8 cellular contexts compared by ENCODE assay signal in the genomic region with DNA sequence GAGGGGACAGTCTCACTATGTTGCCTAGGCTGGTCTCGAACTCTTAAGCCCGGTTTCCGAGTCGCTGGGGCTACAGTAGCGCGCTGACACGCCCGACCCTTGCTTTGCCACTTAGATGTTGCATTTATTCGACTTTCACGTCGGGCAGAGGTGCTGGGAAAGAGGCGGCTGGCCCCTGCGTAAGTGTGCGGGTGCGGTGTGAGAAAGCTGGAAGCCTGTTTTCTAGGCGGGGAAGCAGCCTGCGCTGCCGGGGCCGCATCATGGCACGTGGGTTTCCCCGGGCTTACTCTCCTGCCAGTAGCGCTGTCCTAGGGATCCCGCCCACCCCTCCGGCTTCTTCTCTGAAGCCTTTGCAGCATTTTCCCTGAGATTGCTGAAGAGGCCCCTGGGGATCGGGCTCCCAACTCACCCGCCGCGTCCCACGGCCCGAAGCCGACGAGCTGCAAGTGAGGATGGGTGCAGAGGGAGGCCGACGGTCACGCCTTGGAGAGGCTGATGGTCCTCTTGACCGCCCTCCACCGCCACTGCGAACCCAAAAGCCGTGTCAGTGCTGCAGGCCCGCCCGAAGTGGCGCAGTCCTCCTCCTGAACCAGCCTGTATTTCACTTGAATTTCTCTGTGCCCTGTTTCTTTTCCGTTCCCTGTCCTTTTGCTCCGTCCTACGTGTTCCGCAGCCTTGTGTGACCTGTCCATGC. TPM values are rescaled to one million over a fixed set of nuclear protein-coding genes. Genes with fewer than 3 reads are reported as not detected.
DNase-seq lines count a peak whose midpoint lies in the region; ATAC-seq and TF ChIP-seq lines count a peak whose summit lies in the region.

No MANE protein-coding gene starts in this region.

- CTCF ChIA-PET in HCT116 (lab: Charles Lee) = no interaction called here

- no peak for TF ChIP-seq RAD21 in HCT116 (IDR thresholded peaks at IDR 0.05; ENCODE audit: low read depth)

- H3K27me3 ChIP-seq in BLaER1 treated with 17β-estradiol and CSF1 and Interleukin-3, amounts not matched to agents 10 nM and 100 nM = peaks cover 6 to 37% (median 22%) of the 10 kb centered on the region in 11 experiments; a peak in 20 of 22 replicates
- H3K27me3 ChIP-seq in HCT116 (ENCODE audit: insufficient read depth, low read length) = no peaks in the 10 kb centered on the region

- H3K27ac ChIP-seq in BLaER1 treated with 17β-estradiol and CSF1 and Interleukin-3, amounts not matched to agents 10 nM and 100 nM = peak overlapping the region in 1 of 11 experiments; percentile 2; a peak in 1 of 22 replicates
- peak overlapping the region; percentile 19; the same call in 1 of the 2 replicates for H3K27ac ChIP-seq in HCT116 (ENCODE audit: low read depth, low read length)

- H3K9ac ChIP-seq in BLaER1 treated with 17β-estradiol and CSF1 and Interleukin-3, amounts not matched to agents 10 nM and 100 nM = peak overlapping the region; percentile 47 to 76 (median 58); a peak in 20 of 22 replicates
- H3K9ac ChIP-seq in HCT116 (ENCODE audit: low read length) = no peak overlapping the region

- peaks cover 0 to 9% (median 0%) of the 10 kb centered on the region in 11 experiments; a peak in 4 of 22 replicates for H4K20me1 ChIP-seq in BLaER1 treated with 17β-estradiol and CSF1 and Interleukin-3, amounts not matched to agents 10 nM and 100 nM
- H4K20me1 ChIP-seq in HCT116 (ENCODE audit: insufficient read depth) = no peaks in the 10 kb centered on the region

- TF ChIP-seq CTCF in HCT116 (IDR thresholded peaks at IDR 0.05 in 2 of 3, conservative IDR thresholded peaks at IDR 0.05 in 1 of 3; ENCODE audit: borderline replicate concordance in 1 of 3, insufficient read depth in 1 of 3, low read depth in 2 of 3, low read length in 2 of 3) (no peak), cardiac fibroblast (IDR thresholded peaks at IDR 0.05; ENCODE audit: low read depth, low read length) (no peak)

- no peaks in the 10 kb centered on the region for H3K9me3 ChIP-seq in BLaER1 treated with 17β-estradiol and CSF1 and Interleukin-3, amounts not matched to agents 10 nM and 100 nM (replicated peaks in 1 of 11)
- H3K9me3 ChIP-seq in HCT116 (ENCODE audit: control insufficient read depth in 1 of 2, insufficient read depth in 1 of 2, low read depth in 1 of 2, low read length in 2 of 2) = no peaks in the 10 kb centered on the region

- DNase-seq in HCT116 (ENCODE audit: low read depth, low spot score) (no peak), SK-N-DZ (ENCODE audit: low spot score) (peak; percentile 78), cardiac fibroblast (ENCODE audit: low read depth in 2 of 2) (peak; percentile 56 to 62), left lobe of liver (ENCODE audit: low spot score) (no peak), DMS53 treated with DMSO at 0.1 percent for 48 hours (lab: John Stamatoyannopoulos, UW; ENCODE audit: unreplicated experiment) (no peak)
- DNase-seq in stimulated activated CD8-positive, alpha-beta memory T cell treated with anti-CD3 and anti-CD28 coated beads, Interleukin-12 subunit alpha, Interleukin-12 subunit beta, amount 100 ng/mL, for 4 hours (ENCODE audit: low read depth) = peak; percentile 44

- POLR2A ChIA-PET in HCT116 (lab: Charles Lee) = no interaction called here

- BruUV-seq in HCT116 (replicated peaks; lab: Mats Ljungman, UMichigan) = no TSS peak

- H3K4me2 ChIP-seq in BLaER1 treated with 17β-estradiol and CSF1 and Interleukin-3, amounts not matched to agents 10 nM and 100 nM = peak overlapping the region; percentile 80 to 98 (median 93)
- peak overlapping the region; percentile 70; the same call in 1 of the 2 replicates for H3K4me2 ChIP-seq in HCT116 (ENCODE audit: low read length)

- no peaks in the 10 kb centered on the region for H3K36me3 ChIP-seq in BLaER1 treated with 17β-estradiol and CSF1 and Interleukin-3, amounts not matched to agents 10 nM and 100 nM
- no peaks in the 10 kb centered on the region for H3K36me3 ChIP-seq in HCT116 (ENCODE audit: control insufficient read depth in 1 of 2, insufficient read depth in 2 of 2, low read length in 2 of 2)

- no peak overlapping the region for H2AFZ ChIP-seq in HCT116 (ENCODE audit: low read depth, low read length, poor library complexity, severe bottlenecking)

- no peaks in the 10 kb centered on the region for H3K79me2 ChIP-seq in HCT116 (ENCODE audit: insufficient read depth, low read length)

- no peak for ATAC-seq in HCT116
- peak; percentile 10 for ATAC-seq in left lobe of liver
- no peak for ATAC-seq in HG02870 (IDR thresholded peaks at IDR 0.05; ENCODE audit: unreplicated experiment)

- intact Hi-C loops in HCT116 (cut with micrococcal nuclease) = no loop called here

- RAD21 ChIA-PET in HCT116 (lab: Charles Lee; ENCODE audit: low non-redundant PET in 1 of 2, low total read pairs in 2 of 2, uncharacterized antibody in 2 of 2, unreplicated experiment in 2 of 2) = no interaction called here

- peaks cover 18 to 36% (median 32%) of the 10 kb centered on the region in 10 experiments for H3K4me1 ChIP-seq in BLaER1 treated with 17β-estradiol and CSF1 and Interleukin-3, amounts not matched to agents 10 nM and 100 nM
- H3K4me1 ChIP-seq in HCT116 (ENCODE audit: control insufficient read depth in 1 of 2, insufficient read depth in 2 of 2, low read length in 2 of 2) = peaks cover 9 to 44% of the 10 kb centered on the region in 2 experiments; a peak in 3 of 4 replicates

- TF ChIP-seq POLR2A in HCT116 (IDR thresholded peaks at IDR 0.05; ENCODE audit: borderline replicate concordance, extremely low read depth, insufficient read depth, insufficient read length) = no peak

- H3K9me2 ChIP-seq in HCT116 (ENCODE audit: insufficient read depth) = no peaks in the 10 kb centered on the region

- H3K4me3 ChIP-seq in BLaER1 treated with 17β-estradiol and CSF1 and Interleukin-3, amounts not matched to agents 10 nM and 100 nM = peak overlapping the region; percentile 51 to 67 (median 61)
- no peak overlapping the region for H3K4me3 ChIP-seq in HCT116 (replicated peaks in 1 of 2; ENCODE audit: low read depth in 1 of 2, low read length in 2 of 2)
- H3K4me3 ChIP-seq in cardiac fibroblast (replicated peaks in 1 of 2; ENCODE audit: low read depth in 2 of 2, low read length in 2 of 2) = peak overlapping the region; percentile 39 to 46

TF ChIP-seq in HCT116, 20 proteins besides CTCF, POLR2A, EP300 and RAD21 (continues in another document):
- TF ChIP-seq SRF (IDR thresholded peaks at IDR 0.05; ENCODE audit: low read depth) = no peak
- TF ChIP-seq, protein P1, sequence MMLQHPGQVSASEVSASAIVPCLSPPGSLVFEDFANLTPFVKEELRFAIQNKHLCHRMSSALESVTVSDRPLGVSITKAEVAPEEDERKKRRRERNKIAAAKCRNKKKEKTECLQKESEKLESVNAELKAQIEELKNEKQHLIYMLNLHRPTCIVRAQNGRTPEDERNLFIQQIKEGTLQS (IDR thresholded peaks at IDR 0.05) = no peak
- TF ChIP-seq, protein P2, sequence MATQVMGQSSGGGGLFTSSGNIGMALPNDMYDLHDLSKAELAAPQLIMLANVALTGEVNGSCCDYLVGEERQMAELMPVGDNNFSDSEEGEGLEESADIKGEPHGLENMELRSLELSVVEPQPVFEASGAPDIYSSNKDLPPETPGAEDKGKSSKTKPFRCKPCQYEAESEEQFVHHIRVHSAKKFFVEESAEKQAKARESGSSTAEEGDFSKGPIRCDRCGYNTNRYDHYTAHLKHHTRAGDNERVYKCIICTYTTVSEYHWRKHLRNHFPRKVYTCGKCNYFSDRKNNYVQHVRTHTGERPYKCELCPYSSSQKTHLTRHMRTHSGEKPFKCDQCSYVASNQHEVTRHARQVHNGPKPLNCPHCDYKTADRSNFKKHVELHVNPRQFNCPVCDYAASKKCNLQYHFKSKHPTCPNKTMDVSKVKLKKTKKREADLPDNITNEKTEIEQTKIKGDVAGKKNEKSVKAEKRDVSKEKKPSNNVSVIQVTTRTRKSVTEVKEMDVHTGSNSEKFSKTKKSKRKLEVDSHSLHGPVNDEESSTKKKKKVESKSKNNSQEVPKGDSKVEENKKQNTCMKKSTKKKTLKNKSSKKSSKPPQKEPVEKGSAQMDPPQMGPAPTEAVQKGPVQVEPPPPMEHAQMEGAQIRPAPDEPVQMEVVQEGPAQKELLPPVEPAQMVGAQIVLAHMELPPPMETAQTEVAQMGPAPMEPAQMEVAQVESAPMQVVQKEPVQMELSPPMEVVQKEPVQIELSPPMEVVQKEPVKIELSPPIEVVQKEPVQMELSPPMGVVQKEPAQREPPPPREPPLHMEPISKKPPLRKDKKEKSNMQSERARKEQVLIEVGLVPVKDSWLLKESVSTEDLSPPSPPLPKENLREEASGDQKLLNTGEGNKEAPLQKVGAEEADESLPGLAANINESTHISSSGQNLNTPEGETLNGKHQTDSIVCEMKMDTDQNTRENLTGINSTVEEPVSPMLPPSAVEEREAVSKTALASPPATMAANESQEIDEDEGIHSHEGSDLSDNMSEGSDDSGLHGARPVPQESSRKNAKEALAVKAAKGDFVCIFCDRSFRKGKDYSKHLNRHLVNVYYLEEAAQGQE (IDR thresholded peaks at IDR 0.05; ENCODE audit: low read depth) = no peak

RNA-seq across cellular contexts. Expression of a gene that starts 5.8 kb away (rescaled TPM):
- 51.8 TPM for total RNA-seq in HCT116 (2021; ENCODE audit: unreplicated experiment)
- 34.1 and 37.8 TPM in 2 replicates for polyA plus RNA-seq in HCT116 (2012)
- 12.7 and 19.2 TPM in 2 replicates for polyA plus RNA-seq in SK-N-DZ (2014; cell fraction: cytosol; rRNA removed)
- polyA plus RNA-seq in SK-N-DZ (2014; cell fraction: nucleus; rRNA removed) = 56.8 and 82.1 TPM in 2 replicates
- 23.0 TPM for total RNA-seq in left lobe of liver

RNA-seq across cellular contexts. Expression of a gene that starts 12.3 kb away (rescaled TPM):
- total RNA-seq in HCT116 (2021; ENCODE audit: unreplicated experiment) = 30.2 TPM
- polyA plus RNA-seq in HCT116 (2012) = 21.9 and 25.3 TPM in 2 replicates
- polyA plus RNA-seq in SK-N-DZ (2014; cell fraction: cytosol; rRNA removed) = 0.17 and 1.8 TPM in 2 replicates
- polyA plus RNA-seq in SK-N-DZ (2014; cell fraction: nucleus; rRNA removed) = 2.4 and 4.4 TPM in 2 replicates
- 0.23 TPM for total RNA-seq in left lobe of liver

RNA-seq across cellular contexts. Expression of a gene that starts 26.4 kb away (rescaled TPM):
- total RNA-seq in HCT116 (2021; ENCODE audit: unreplicated experiment) = 2,432 TPM
- 5,228 and 5,585 TPM in 2 replicates for polyA plus RNA-seq in HCT116 (2012)
- 4,590 and 4,863 TPM in 2 replicates for polyA plus RNA-seq in SK-N-DZ (2014; cell fraction: cytosol; rRNA removed)
- 2,745 and 2,800 TPM in 2 replicates for polyA plus RNA-seq in SK-N-DZ (2014; cell fraction: nucleus; rRNA removed)
- 510 TPM for total RNA-seq in left lobe of liver

RNA-seq across cellular contexts. Expression of a gene that starts 43.7 kb away (rescaled TPM):
- total RNA-seq in HCT116 (2021; ENCODE audit: unreplicated experiment) (7.6 TPM), left lobe of liver (6.0 TPM)
- 5.7 and 6.3 TPM in 2 replicates for polyA plus RNA-seq in HCT116 (2012)
- 18.3 TPM in 2 replicates for polyA plus RNA-seq in SK-N-DZ (2014; cell fraction: cytosol; rRNA removed)
- 31.7 and 40.4 TPM in 2 replicates for polyA plus RNA-seq in SK-N-DZ (2014; cell fraction: nucleus; rRNA removed)

Comparison
In these comparisons a context has a peak if more than half of its experiments do, and no peak if none do; other contexts are left out.
1. H3K4me3 ChIP-seq: peak in BLaER1 treated with 17β-estradiol and CSF1 and Interleukin-3, amounts not matched to agents 10 nM and 100 nM (10 of 10) and cardiac fibroblast (2 of 2); none in HCT116 (0 of 2).
2. DNase-seq: peak in SK-N-DZ (single experiment), cardiac fibroblast (2 of 2) and stimulated activated CD8-positive, alpha-beta memory T cell treated with anti-CD3 and anti-CD28 coated beads, Interleukin-12 subunit alpha, Interleukin-12 subunit beta, amount 100 ng/mL, for 4 hours (single experiment); none in HCT116 (single experiment), left lobe of liver (single experiment) and DMS53 treated with DMSO at 0.1 percent for 48 hours (single experiment).
3. RNA of a gene that starts 12.3 kb away (total RNA-seq): 30.2 TPM in HCT116 (single experiment); 0.23 TPM in left lobe of liver (single experiment); every median in the first group is over 10 times any median in the second.